ENCODE assay signal across 9 cellular contexts in the genomic region with DNA sequence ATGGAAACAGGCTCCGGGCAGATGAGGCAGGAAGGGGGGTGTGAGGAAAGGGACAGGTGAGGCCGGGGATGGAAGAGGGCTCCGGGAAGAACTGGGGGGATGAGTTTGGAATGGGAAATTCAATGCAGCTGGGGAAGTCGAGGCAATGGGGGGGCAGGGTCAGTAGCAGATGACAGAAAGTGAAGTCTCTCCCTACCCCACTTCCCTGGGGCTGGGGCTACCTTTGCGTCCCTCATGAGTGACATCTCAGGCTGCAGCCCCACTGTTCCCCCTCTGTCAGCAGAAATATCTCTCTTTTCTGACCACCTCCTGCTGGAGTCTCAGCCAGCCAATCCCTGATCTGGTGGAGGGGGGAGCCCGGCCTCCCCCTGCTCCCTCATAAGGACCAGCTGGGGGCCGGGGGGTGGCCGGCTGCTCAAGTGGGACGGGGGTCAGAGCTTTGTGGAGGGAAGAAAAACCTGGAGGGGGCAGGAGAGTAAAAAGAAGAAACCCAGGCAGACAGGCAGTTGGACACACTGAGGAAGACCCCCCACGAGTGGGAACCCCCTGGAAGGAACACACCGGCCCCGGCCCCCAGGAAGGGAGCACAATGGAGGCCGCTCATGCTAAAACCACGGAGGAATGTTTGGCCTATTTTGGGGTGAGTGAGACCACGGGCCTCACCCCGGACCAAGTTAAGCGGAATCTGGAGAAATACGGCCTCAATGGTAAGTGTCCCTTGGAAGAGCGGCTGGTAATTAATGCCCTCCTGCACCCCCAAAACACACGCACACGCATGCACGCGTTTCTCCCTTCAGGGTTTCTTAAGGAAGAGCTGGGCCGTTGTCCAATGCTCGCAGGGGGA. TPM values are rescaled to one million over a fixed set of nuclear protein-coding genes. Genes with fewer than 3 reads are reported as not detected.
DNase-seq lines count a peak whose midpoint lies in the region; TF ChIP-seq lines count a peak whose summit lies in the region.
"Had no signal": no experiment of that assay in that cellular context is flagged by ENCODE, and none has a peak within 500 bp of the region (broad histone marks: within the 10 kb centered on the region; RNA-seq: fewer than 3 reads in every experiment).

A gene (plus strand): TSS at position 406 of the 844 bp plus-strand sequence. CDS start 184 bp downstream, at position 590.

- peak within 1 kb of the TSS; percentile 91 for H3K4me3 Mint-ChIP-seq in activated T-cell treated with anti-CD3 and anti-CD28 coated beads, Interleukin-2, amount 50 U/mL, for 24 hours

- no peaks in the 10 kb centered on the region for H3K9me3 ChIP-seq in tibial artery

- peaks cover 24% of the 10 kb centered on the region for H3K4me1 Mint-ChIP-seq in activated T-cell treated with anti-CD3 and anti-CD28 coated beads, Interleukin-2, amount 50 U/mL, for 24 hours (ENCODE audit: low read depth)

- peaks cover 21% of the 10 kb centered on the region for H3K36me3 Mint-ChIP-seq in activated T-cell treated with anti-CD3 and anti-CD28 coated beads, Interleukin-2, amount 50 U/mL, for 24 hours (ENCODE audit: low read depth)

- H3K27ac ChIP-seq in tibial artery = no peak within 1 kb of the TSS

- in situ Hi-C loops in astrocyte of the cerebellum (cut with HindIII; ENCODE audit: low sequenced_read_pairs) = no loop called here

- no peak for TF ChIP-seq POLR2A in lower leg skin (IDR thresholded peaks at IDR 0.05)

- peaks cover 0 to 14% of the 10 kb centered on the region in 2 donors for H3K27me3 ChIP-seq in tibial artery

- H3K27me3 Mint-ChIP-seq in activated T-cell treated with anti-CD3 and anti-CD28 coated beads, Interleukin-2, amount 50 U/mL, for 24 hours = peaks cover 12% of the 10 kb centered on the region

- peak within 1 kb of the TSS; percentile 74 for H3K4me3 ChIP-seq in astrocyte of the cerebellum (ENCODE audit: low read depth, low read length)
- peak within 1 kb of the TSS; percentile 38 for H3K4me3 ChIP-seq in lower leg skin (ENCODE audit: low read depth, poor library complexity, severe bottlenecking)
- H3K4me3 ChIP-seq in tibial artery = peak within 1 kb of the TSS; percentile 52 to 55

- peaks cover 0 to 18% (median 12%) of the 10 kb centered on the region in 4 donors for H3K4me1 ChIP-seq in tibial artery

- peak within 1 kb of the TSS; percentile 87 for H3K27ac Mint-ChIP-seq in activated T-cell treated with anti-CD3 and anti-CD28 coated beads, Interleukin-2, amount 50 U/mL, for 24 hours

- intact Hi-C loops in lower leg skin (cut with DNase I; ENCODE audit: low total_unique reads) = loop anchor here (5.0 kb wide), 1 partner anchor 69 kb away; no protein-coding TSS in a partner anchor
- intact Hi-C loops in tibial artery (cut with DNase I; ENCODE audit: low total_unique reads) = no loop called here

- H3K36me3 ChIP-seq in tibial artery = peaks cover 0 to 15% (median 10%) of the 10 kb centered on the region in 3 donors

- WGBS in lower leg skin, 2 donors = 66 to 69% methylated on average over 25 of the region's 25 CpGs

- H3K9me3 Mint-ChIP-seq in activated T-cell treated with anti-CD3 and anti-CD28 coated beads, Interleukin-2, amount 50 U/mL, for 24 hours = no peaks in the 10 kb centered on the region

- TF ChIP-seq CTCF in astrocyte of the cerebellum (IDR thresholded peaks at IDR 0.05; ENCODE audit: low read depth, low read length, missing control alignments) (no peak), lower leg skin (IDR thresholded peaks at IDR 0.05) (no peak), tibial artery (IDR thresholded peaks at IDR 0.05) (no peak)

- DNase-seq in activated T-cell treated with anti-CD3 and anti-CD28 coated beads, Interleukin-2, amount 50 U/mL, for 24 hours = no peak
- DNase-seq in activated T-cell treated with anti-CD3 and anti-CD28 coated beads for 4 hours (no peak), astrocyte of the cerebellum (ENCODE audit: low read depth) (no peak), lower leg skin (ENCODE audit: low spot score in 2 of 2) (no peak), tibial artery (no peak), NCI-H2171 treated with DMSO at 0.1 percent for 48 hours (lab: John Stamatoyannopoulos, UW) (no peak), NCI-H748 treated with DMSO at 0.1 percent for 48 hours (lab: John Stamatoyannopoulos, UW) (no peak), cortex of kidney (lab: John Stamatoyannopoulos, UW) (no peak)
- DNase-seq: DMS53 had no signal

RNA-seq across cellular contexts. Expression of the gene that starts here (rescaled TPM):
- under 1 TPM; 0.07 to 0.46 (median 0.21) TPM for total RNA-seq in lower leg skin
